In genomic region chr3:132662212-132662611, GRCh38 we compare ENCODE assay signal across 2 cellular contexts.
TF ChIP-seq lines count a peak whose summit lies in the region.

No MANE protein-coding gene starts in this region.

TF ChIP-seq in A549, 52 proteins besides CTCF, POLR2A, EP300 and RAD21:
- TF ChIP-seq ATOH8 (CRISPR knock-in tag; IDR thresholded peaks at IDR 0.05; ENCODE audit: low read depth) (no peak), RCOR1 (IDR thresholded peaks at IDR 0.05; ENCODE audit: low read depth, low read length) (no peak), HOXA7 (CRISPR knock-in tag; IDR thresholded peaks at IDR 0.05) (no peak), ZFP36 (IDR thresholded peaks at IDR 0.05; ENCODE audit: borderline replicate concordance, partially characterized antibody) (no peak)

TF ChIP-seq in endothelial cell of umbilical vein, 7 proteins besides CTCF, POLR2A, EP300 and RAD21:
- TF ChIP-seq EZH2 (IDR thresholded peaks at IDR 0.05; ENCODE audit: borderline replicate concordance, low read depth, low read length, severe bottlenecking) = no peak
- TF ChIP-seq FOS (IDR thresholded peaks at IDR 0.05; ENCODE audit: borderline replicate concordance, insufficient read depth, low read length) = no peak
- no peak for TF ChIP-seq MYC (IDR thresholded peaks at IDR 0.05; ENCODE audit: low read depth, low read length)
- TF ChIP-seq MAX (IDR thresholded peaks at IDR 0.05; ENCODE audit: insufficient read depth, insufficient read length) = no peak
- TF ChIP-seq JUN (IDR thresholded peaks at IDR 0.05; ENCODE audit: borderline replicate concordance, insufficient read depth, insufficient read length, low read depth) = no peak
- TF ChIP-seq POLR2AphosphoS5 (IDR thresholded peaks at IDR 0.05; ENCODE audit: insufficient read depth, low read depth, low read length) = no peak
- TF ChIP-seq GATA2 (IDR thresholded peaks at IDR 0.05; ENCODE audit: insufficient read depth, insufficient read length, low read depth, low read length) = no peak
